1 cellular context compared by ENCODE assay signal in the genomic region with DNA sequence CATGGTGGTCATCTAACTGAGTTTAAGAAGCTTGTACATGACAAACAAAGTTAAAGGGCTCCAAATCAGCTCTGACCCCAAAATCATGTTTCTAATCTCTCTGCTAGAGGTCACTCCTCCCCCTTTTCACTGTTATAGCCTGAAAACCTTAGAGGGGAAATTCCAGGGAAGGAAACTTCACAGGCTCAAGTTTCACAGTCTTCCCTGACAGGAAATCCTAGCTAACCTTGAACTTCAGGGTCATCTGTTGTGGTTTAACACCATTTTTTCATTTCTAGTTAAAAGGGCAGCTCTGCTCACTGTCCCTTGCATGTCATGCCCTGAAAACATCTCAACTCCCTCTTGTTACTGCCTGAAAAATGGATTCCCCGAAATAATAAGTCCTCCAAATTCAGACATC.
TF ChIP-seq lines count a peak whose summit lies in the region.

No MANE protein-coding gene starts in this region.

TF ChIP-seq in WTC11, 78 proteins besides CTCF, POLR2A, EP300 and RAD21 (continued from another document):
- TF ChIP-seq, protein P1, sequence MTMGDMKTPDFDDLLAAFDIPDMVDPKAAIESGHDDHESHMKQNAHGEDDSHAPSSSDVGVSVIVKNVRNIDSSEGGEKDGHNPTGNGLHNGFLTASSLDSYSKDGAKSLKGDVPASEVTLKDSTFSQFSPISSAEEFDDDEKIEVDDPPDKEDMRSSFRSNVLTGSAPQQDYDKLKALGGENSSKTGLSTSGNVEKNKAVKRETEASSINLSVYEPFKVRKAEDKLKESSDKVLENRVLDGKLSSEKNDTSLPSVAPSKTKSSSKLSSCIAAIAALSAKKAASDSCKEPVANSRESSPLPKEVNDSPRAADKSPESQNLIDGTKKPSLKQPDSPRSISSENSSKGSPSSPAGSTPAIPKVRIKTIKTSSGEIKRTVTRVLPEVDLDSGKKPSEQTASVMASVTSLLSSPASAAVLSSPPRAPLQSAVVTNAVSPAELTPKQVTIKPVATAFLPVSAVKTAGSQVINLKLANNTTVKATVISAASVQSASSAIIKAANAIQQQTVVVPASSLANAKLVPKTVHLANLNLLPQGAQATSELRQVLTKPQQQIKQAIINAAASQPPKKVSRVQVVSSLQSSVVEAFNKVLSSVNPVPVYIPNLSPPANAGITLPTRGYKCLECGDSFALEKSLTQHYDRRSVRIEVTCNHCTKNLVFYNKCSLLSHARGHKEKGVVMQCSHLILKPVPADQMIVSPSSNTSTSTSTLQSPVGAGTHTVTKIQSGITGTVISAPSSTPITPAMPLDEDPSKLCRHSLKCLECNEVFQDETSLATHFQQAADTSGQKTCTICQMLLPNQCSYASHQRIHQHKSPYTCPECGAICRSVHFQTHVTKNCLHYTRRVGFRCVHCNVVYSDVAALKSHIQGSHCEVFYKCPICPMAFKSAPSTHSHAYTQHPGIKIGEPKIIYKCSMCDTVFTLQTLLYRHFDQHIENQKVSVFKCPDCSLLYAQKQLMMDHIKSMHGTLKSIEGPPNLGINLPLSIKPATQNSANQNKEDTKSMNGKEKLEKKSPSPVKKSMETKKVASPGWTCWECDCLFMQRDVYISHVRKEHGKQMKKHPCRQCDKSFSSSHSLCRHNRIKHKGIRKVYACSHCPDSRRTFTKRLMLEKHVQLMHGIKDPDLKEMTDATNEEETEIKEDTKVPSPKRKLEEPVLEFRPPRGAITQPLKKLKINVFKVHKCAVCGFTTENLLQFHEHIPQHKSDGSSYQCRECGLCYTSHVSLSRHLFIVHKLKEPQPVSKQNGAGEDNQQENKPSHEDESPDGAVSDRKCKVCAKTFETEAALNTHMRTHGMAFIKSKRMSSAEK (CRISPR knock-in tag; IDR thresholded peaks at IDR 0.05; ENCODE audit: borderline replicate concordance), result no peak
- TF ChIP-seq SP1 (CRISPR knock-in tag; conservative IDR thresholded peaks at IDR 0.05), result no peak
TF ChIP-seq in WTC11: peak in this region for 0.
